ENCODE assay signal across 15 cellular contexts in the genomic region with DNA sequence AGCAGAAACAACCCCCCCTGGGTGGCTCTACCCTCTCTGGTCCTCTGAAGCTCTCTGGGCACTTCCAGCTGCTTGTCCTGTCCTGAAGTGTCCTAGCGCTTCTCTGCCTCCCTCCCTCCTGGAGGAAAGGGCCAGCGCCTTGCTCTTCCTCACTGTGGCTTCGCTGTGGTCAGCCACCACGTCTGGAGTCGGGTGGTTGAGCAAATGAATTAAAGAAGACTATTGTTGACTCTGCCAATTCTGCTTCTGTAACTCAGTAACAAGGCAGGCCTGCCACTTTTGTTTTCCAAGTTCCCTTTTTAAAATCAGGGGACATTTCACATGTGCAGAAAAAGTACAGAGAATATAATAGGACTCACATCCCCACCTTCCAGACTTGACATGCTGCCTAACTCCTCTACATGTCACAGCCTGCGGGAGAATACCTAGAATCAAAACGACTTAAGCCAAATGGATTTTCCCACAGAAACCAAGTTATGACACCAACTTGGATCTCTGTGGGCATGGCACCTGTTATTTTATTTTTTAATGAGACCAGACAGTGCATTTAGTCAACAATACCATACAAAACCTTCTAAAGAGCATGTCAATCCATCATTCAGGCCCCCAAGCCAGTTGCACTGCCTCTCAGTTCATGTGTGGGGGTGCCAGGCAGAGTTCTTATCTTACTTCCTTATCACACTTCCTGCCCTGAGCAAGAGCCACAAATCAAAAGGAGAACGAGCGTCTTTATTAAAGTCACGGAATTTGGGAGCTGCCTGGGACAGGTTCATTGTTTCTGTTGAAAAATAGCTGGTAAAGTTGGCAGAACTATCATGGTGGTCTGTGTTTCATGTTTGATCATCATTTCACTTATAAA. TPM values are rescaled to one million over a fixed set of nuclear protein-coding genes. Genes with fewer than 3 reads are reported as not detected.
DNase-seq lines count a peak whose midpoint lies in the region; ATAC-seq and TF ChIP-seq lines count a peak whose summit lies in the region.
"Had no signal": no experiment of that assay in that cellular context is flagged by ENCODE, and none has a peak within 500 bp of the region (broad histone marks: within the 10 kb centered on the region; RNA-seq: fewer than 3 reads in every experiment).

No MANE protein-coding gene starts in this region.

- TF ChIP-seq CTCF in left ventricle myocardium inferior (IDR thresholded peaks at IDR 0.05; ENCODE audit: borderline replicate concordance): no peak
- TF ChIP-seq CTCF in sigmoid colon (IDR thresholded peaks at IDR 0.05): no peak
- no peak for TF ChIP-seq CTCF in osteocyte (IDR thresholded peaks at IDR 0.05)

- H3K4me1 Mint-ChIP-seq in osteocyte (ENCODE audit: unreplicated experiment): no peaks in the 10 kb centered on the region
- H3K4me1 Mint-ChIP-seq: neural progenitor cell had no signal

- 28 to 40% methylated on average over 10 of the region's 10 CpGs for WGBS in sigmoid colon, 2 donors

- no peak for TF ChIP-seq POLR2A in sigmoid colon (IDR thresholded peaks at IDR 0.05)

- no peak for TF ChIP-seq EP300 in sigmoid colon (IDR thresholded peaks at IDR 0.05)

- H3K27ac Mint-ChIP-seq in osteocyte (ENCODE audit: unreplicated experiment): no peak overlapping the region
- H3K27ac Mint-ChIP-seq: neural progenitor cell had no signal

- DNase-seq in KBM-7: peak; percentile 94
- peak; percentile 42 for DNase-seq in SIG-M5 treated with dmso at 0.1 percent for 504 hours (lab: John Stamatoyannopoulos, UW; ENCODE audit: unreplicated experiment)
- peak; percentile 20 for DNase-seq in left ventricle myocardium inferior
- DNase-seq in sigmoid colon: peak; percentile 68
- no peak for DNase-seq in HPDE6-E6E7 (ENCODE audit: extremely low spot score)
- DNase-seq in osteocyte (ENCODE audit: extremely low spot score, unreplicated experiment): no peak
- DNase-seq in activated T-cell treated with anti-CD3 and anti-CD28 coated beads for 4 hours: no peak
- DNase-seq: NCI-H1048, NCI-H345, RPMI8226, WERI-Rb-1 had no signal

- intact Hi-C loops in left ventricle myocardium inferior (cut with micrococcal nuclease) (no loop called here), sigmoid colon (cut with DNase I) (no loop called here)

- H3K36me3 Mint-ChIP-seq in osteocyte (ENCODE audit: unreplicated experiment): peaks cover 4% of the 10 kb centered on the region
- H3K36me3 Mint-ChIP-seq: neural progenitor cell had no signal

- ATAC-seq in HG02571 (IDR thresholded peaks at IDR 0.05; ENCODE audit: unreplicated experiment): no peak

- H3K27me3 Mint-ChIP-seq in osteocyte (ENCODE audit: unreplicated experiment): peaks cover 55% of the 10 kb centered on the region

- H3K27ac ChIP-seq in left ventricle myocardium inferior (replicated peaks) (no peak overlapping the region), sigmoid colon (no peak overlapping the region)
- H3K27ac ChIP-seq: neural progenitor cell, thoracic aorta, WERI-Rb-1 had no signal

- H3K4me3 Mint-ChIP-seq in osteocyte (ENCODE audit: unreplicated experiment): no peak overlapping the region
- H3K4me3 Mint-ChIP-seq: neural progenitor cell had no signal

- H3K4me1 ChIP-seq in left ventricle myocardium inferior: no peaks in the 10 kb centered on the region
- no peaks in the 10 kb centered on the region for H3K4me1 ChIP-seq in sigmoid colon
- H3K4me1 ChIP-seq: neural progenitor cell had no signal

- H3K9me3 ChIP-seq in left ventricle myocardium inferior (replicated peaks): no peaks in the 10 kb centered on the region
- no peaks in the 10 kb centered on the region for H3K9me3 ChIP-seq in sigmoid colon
- H3K9me3 ChIP-seq: thoracic aorta had no signal

- in situ Hi-C loops in KBM-7 (cut with MboI; ENCODE audit: low pct_unique_long_range_greater_than_20kb, low sequenced_read_pairs): no loop called here

- H3K36me3 ChIP-seq in left ventricle myocardium inferior: no peaks in the 10 kb centered on the region
- no peaks in the 10 kb centered on the region for H3K36me3 ChIP-seq in sigmoid colon
- H3K36me3 ChIP-seq: neural progenitor cell, thoracic aorta, WERI-Rb-1 had no signal

- no peaks in the 10 kb centered on the region for H3K9me3 Mint-ChIP-seq in osteocyte (ENCODE audit: unreplicated experiment)
- H3K9me3 Mint-ChIP-seq: neural progenitor cell had no signal

- H3K4me3 ChIP-seq in left ventricle myocardium inferior (no peak overlapping the region), sigmoid colon (no peak overlapping the region)
- H3K4me3 ChIP-seq: neural progenitor cell, thoracic aorta had no signal

- peaks cover 36% of the 10 kb centered on the region for H3K27me3 ChIP-seq in left ventricle myocardium inferior (ENCODE audit: low read depth)
- H3K27me3 ChIP-seq in sigmoid colon: peaks cover 1 to 15% (median 6%) of the 10 kb centered on the region in 3 donors

RNA-seq across cellular contexts. Expression of a gene that starts 6.8 kb away (rescaled TPM):
- total RNA-seq in left ventricle myocardium inferior (0.08 TPM), sigmoid colon (under 1 TPM in 3 of 4 donors, not detected in 1; 0.36 to 0.99 (median 0.55) TPM), osteocyte (not detected in 2 replicates)
- polyA plus RNA-seq in sigmoid colon: 10 to 100 TPM in 1 of 3 donors, 1 to 10 TPM in 2; 5.5 to 17.9 (median 8.4) TPM
- total RNA-seq: dermis microvascular lymphatic vessel endothelial cell had no signal

RNA-seq across cellular contexts. Expression of a gene that starts 27.8 kb away (rescaled TPM):
- total RNA-seq in left ventricle myocardium inferior (1.1 TPM), sigmoid colon (10 to 100 TPM in 1 of 4 donors, 1 to 10 TPM in 1, not detected in 2; 3.9 to 16.8 TPM), osteocyte (0.56 and 0.63 TPM in 2 replicates)
- 10 to 100 TPM in 1 of 3 donors, 1 to 10 TPM in 2; 3.0 to 21.5 (median 4.2) TPM for polyA plus RNA-seq in sigmoid colon
- total RNA-seq: dermis microvascular lymphatic vessel endothelial cell had no signal

RNA-seq across cellular contexts. Expression of a gene that starts 39.1 kb away (rescaled TPM):
- total RNA-seq in left ventricle myocardium inferior: not detected
- total RNA-seq in sigmoid colon: not detected
- not detected for polyA plus RNA-seq in sigmoid colon
- not detected in 2 replicates for total RNA-seq in osteocyte
- total RNA-seq: dermis microvascular lymphatic vessel endothelial cell, thoracic aorta had no signal

Comparison
In these comparisons a context has a peak if more than half of its experiments do, and no peak if none do; other contexts are left out.
1. DNase-seq: peak in KBM-7 (single experiment), SIG-M5 treated with dmso at 0.1 percent for 504 hours (single experiment), left ventricle myocardium inferior (single experiment) and sigmoid colon (single experiment); none in HPDE6-E6E7 (single experiment), osteocyte (single experiment) and activated T-cell treated with anti-CD3 and anti-CD28 coated beads for 4 hours (single experiment).